Comparison of ENCODE assay signal across 8 cellular contexts in the genomic region with DNA sequence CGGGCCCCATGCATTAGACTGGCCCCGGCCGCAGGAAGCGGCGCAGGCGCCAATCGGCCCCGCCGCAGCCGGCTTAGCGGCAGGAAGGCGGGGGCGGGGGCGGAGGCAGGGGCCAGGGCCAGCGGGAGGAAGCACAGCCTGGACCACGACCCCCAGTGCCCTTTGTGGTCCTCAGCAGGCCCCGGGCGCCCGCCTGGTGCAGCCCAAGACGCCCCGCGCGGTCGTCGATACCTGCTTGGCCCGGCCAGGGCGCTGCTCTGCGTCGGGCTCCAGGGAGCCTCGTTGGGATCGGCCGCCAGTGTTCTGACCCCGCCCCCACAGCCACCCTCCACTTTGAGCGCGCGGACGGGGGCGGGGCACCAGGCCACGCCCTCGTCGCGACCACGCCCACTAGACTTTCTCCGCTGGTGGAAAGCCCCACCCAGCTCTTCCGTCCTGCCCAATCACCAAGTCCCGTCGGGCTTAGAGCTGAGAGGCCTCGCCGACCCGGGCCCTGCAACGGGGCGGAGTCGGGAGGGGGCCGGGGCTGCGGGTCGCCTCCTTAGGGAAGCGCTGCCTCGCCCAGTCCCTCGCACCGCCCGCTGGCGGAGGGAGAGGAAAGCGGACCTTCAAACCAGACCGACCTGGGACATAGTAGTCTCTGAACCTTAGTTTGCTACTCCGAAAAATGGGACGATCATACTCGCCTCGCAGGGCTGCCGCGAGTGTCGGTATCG. TPM values are rescaled to one million over a fixed set of nuclear protein-coding genes. Genes with fewer than 3 reads are reported as not detected.
DNase-seq lines count a peak whose midpoint lies in the region; ATAC-seq and TF ChIP-seq lines count a peak whose summit lies in the region.

A gene with protein sequence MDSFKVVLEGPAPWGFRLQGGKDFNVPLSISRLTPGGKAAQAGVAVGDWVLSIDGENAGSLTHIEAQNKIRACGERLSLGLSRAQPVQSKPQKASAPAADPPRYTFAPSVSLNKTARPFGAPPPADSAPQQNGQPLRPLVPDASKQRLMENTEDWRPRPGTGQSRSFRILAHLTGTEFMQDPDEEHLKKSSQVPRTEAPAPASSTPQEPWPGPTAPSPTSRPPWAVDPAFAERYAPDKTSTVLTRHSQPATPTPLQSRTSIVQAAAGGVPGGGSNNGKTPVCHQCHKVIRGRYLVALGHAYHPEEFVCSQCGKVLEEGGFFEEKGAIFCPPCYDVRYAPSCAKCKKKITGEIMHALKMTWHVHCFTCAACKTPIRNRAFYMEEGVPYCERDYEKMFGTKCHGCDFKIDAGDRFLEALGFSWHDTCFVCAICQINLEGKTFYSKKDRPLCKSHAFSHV (minus strand): TSS at position 308 of the 716 bp plus-strand sequence. CDS start 1,092 bp downstream, outside the sequence.

- H3K27ac ChIP-seq in gastroesophageal sphincter (peak within 1 kb of the TSS; percentile 96 to 99 (median 99)), suprapubic skin (peak within 1 kb of the TSS; percentile 86)

- H3K27me3 ChIP-seq in gastroesophageal sphincter, result no peaks in the 10 kb centered on the region
- no peaks in the 10 kb centered on the region for H3K27me3 ChIP-seq in suprapubic skin

- WGBS in gastroesophageal sphincter (ENCODE audit: low coverage in 1 of 2), 2 donors, result 0% methylated on average over 12 of the region's 72 CpGs; no CpG with 5 or more reads in 1 of the 2 donors
- WGBS in suprapubic skin, result under 1% methylated on average over 31 of the region's 72 CpGs

- H3K4me3 ChIP-seq in HFF-Myc (replicated peaks; ENCODE audit: low read depth, low read length), result peak within 1 kb of the TSS; percentile 80
- H3K4me3 ChIP-seq in gastroesophageal sphincter, result peak within 1 kb of the TSS; percentile 80 to 97
- peak within 1 kb of the TSS; percentile 78 for H3K4me3 ChIP-seq in suprapubic skin

- H3K9me3 ChIP-seq in gastroesophageal sphincter (no peaks in the 10 kb centered on the region), suprapubic skin (no peaks in the 10 kb centered on the region)

- no peak within 1 kb of the TSS for H3K27ac Mint-ChIP-seq in activated naive CD4-positive, alpha-beta T cell treated with anti-CD3 and anti-CD28 coated beads for 36 hours

- no peaks in the 10 kb centered on the region for H3K9me3 Mint-ChIP-seq in activated naive CD4-positive, alpha-beta T cell treated with anti-CD3 and anti-CD28 coated beads for 36 hours

- DNase-seq in GM04503 (ENCODE audit: low read depth) (peak; percentile 78), HFF-Myc (ENCODE audit: extremely low read depth, low read depth) (peak; percentile 85), NAMALWA (ENCODE audit: low spot score) (peak; percentile 95), SK-N-DZ (ENCODE audit: low spot score) (peak; percentile 98), nucleus accumbens (lab: John Stamatoyannopoulos, UW) (peak in 55 of 56 donors; percentile 14 to 93 (median 76)), suprapubic skin (ENCODE audit: low spot score in 2 of 2) (peak; percentile 96)
- peak; percentile 96 for DNase-seq in activated naive CD4-positive, alpha-beta T cell treated with anti-CD3 and anti-CD28 coated beads for 36 hours

- TF ChIP-seq CTCF in HFF-Myc (IDR thresholded peaks at IDR 0.05; ENCODE audit: low read depth, low read length, missing control alignments), result peak; percentile 9
- TF ChIP-seq CTCF in gastroesophageal sphincter (IDR thresholded peaks at IDR 0.05), result peak in 3 of 4 experiments; percentile 15 to 35 (median 32)
- TF ChIP-seq CTCF in suprapubic skin (IDR thresholded peaks at IDR 0.05), result no peak

- TF ChIP-seq POLR2A in gastroesophageal sphincter (IDR thresholded peaks at IDR 0.05), result peak; percentile 98
- peak; percentile 61 to 71 for TF ChIP-seq POLR2A in suprapubic skin (IDR thresholded peaks at IDR 0.05)

- ATAC-seq in gastroesophageal sphincter, result peak; percentile 83

- H3K36me3 Mint-ChIP-seq in activated naive CD4-positive, alpha-beta T cell treated with anti-CD3 and anti-CD28 coated beads for 36 hours (ENCODE audit: low read depth), result no peaks in the 10 kb centered on the region

- TF ChIP-seq EP300 in gastroesophageal sphincter (IDR thresholded peaks at IDR 0.05), result no peak
- no peak for TF ChIP-seq EP300 in suprapubic skin (IDR thresholded peaks at IDR 0.05)

- H3K4me1 ChIP-seq in gastroesophageal sphincter, result peaks cover 5 to 69% (median 53%) of the 10 kb centered on the region in 3 donors
- H3K4me1 ChIP-seq in suprapubic skin, result peaks cover 67% of the 10 kb centered on the region

- CTCF ChIA-PET in activated naive CD4-positive, alpha-beta T cell treated with anti-CD3 and anti-CD28 coated beads for 36 hours (lab: Charles Lee), result interaction anchor here (0.5 to 7.0 kb wide), 8 partner anchors 11 to 563 kb away, joined by 3 to 72 read pairs (median 4); no protein-coding TSS in a partner anchor

- peaks cover 35% of the 10 kb centered on the region for H3K4me1 Mint-ChIP-seq in activated naive CD4-positive, alpha-beta T cell treated with anti-CD3 and anti-CD28 coated beads for 36 hours (ENCODE audit: low read depth)

- H3K4me3 Mint-ChIP-seq in activated naive CD4-positive, alpha-beta T cell treated with anti-CD3 and anti-CD28 coated beads for 36 hours, result peak within 1 kb of the TSS; percentile 84

- H3K36me3 ChIP-seq in gastroesophageal sphincter (peaks cover 0 to 6% of the 10 kb centered on the region in 2 donors), suprapubic skin (peaks cover under 1% of the 10 kb centered on the region)

- peaks cover 14% of the 10 kb centered on the region for H3K27me3 Mint-ChIP-seq in activated naive CD4-positive, alpha-beta T cell treated with anti-CD3 and anti-CD28 coated beads for 36 hours (ENCODE audit: low read depth)

- intact Hi-C loops in activated naive CD4-positive, alpha-beta T cell treated with anti-CD3 and anti-CD28 coated beads for 36 hours (cut with micrococcal nuclease), result loop anchor here (1.0 kb wide), 9 partner anchors 18 to 364 kb away; a partner anchor contains a TSS

RNA-seq across cellular contexts. Expression of the gene that starts here (rescaled TPM):
- 85.0 and 96.3 TPM in 2 replicates for polyA plus RNA-seq in SK-N-DZ (2014; cell fraction: cytosol; rRNA removed)
- 107 and 131 TPM in 2 replicates for polyA plus RNA-seq in SK-N-DZ (2014; cell fraction: nucleus; rRNA removed)
- total RNA-seq in activated naive CD4-positive, alpha-beta T cell treated with anti-CD3 and anti-CD28 coated beads for 36 hours, result 10 to 100 TPM; 41.2 to 42.2 TPM
- 100 to 1,000 TPM; 336 to 863 (median 437) TPM for total RNA-seq in gastroesophageal sphincter
- total RNA-seq in suprapubic skin, result 10 to 100 TPM; 28.7 to 41.3 (median 32.0) TPM

Comparison
In these comparisons a context has a peak if more than half of its experiments do, and no peak if none do; other contexts are left out.
1. Peak in every context shown above with its lines: DNase-seq, ATAC-seq, H3K4me3 ChIP-seq and H3K27ac ChIP-seq.
2. RNA of the gene that starts here (total RNA-seq): 336 to 863 TPM in gastroesophageal sphincter; 41.2 to 42.2 TPM in activated naive CD4-positive, alpha-beta T cell treated with anti-CD3 and anti-CD28 coated beads for 36 hours and 28.7 to 41.3 TPM in suprapubic skin; every median in the first group is over 4 times any median in the second.
3. CTCF ChIP-seq: peak in HFF-Myc (single experiment) and gastroesophageal sphincter (3 of 4); none in suprapubic skin (0 of 2).